9 cellular contexts compared by ENCODE assay signal in the genomic region with DNA sequence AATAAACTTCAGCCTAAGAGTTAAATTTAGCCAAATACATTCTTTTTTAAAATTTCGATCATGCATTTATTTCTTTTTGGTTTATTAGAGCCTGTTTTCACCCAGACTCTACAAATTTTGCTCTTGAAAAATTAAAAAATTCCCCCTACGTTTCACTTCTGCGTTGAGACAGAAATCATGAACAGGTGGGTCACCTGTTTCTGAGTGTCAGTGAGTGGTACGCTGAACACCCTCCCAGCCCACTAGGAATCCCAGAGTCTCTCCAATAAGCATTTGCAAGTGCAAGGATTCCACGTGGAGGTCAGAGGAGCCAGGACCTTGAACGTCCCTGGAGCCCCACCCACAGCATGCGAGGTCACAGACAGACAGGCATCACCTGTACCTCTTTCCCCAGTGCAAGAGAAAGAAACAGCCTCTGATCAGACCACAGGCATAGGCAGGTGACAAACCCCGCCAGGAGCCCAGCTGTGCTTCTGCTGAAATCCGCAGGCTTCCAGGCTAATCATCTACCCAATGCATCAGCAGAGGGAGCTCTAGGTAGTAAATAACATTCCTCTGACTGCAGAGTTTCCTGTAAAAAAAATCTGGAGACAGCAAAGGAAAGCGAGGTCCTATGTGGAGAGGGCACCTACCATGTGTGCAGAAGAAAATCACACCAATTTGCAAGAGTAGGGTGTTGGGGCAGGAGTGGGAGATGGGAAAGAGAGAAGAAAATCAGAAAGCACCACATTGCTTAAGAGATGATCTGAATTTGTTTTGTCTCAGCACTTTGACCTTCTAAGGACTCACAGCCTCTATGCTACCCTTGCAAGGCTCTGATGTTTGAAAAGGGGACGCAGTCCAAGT. TPM values are rescaled to one million over a fixed set of nuclear protein-coding genes. Genes with fewer than 3 reads are reported as not detected.
A peak's percentile ranks its signal among the peaks of the same experiment; 100 is the strongest.
DNase-seq lines count a peak whose midpoint lies in the region; ATAC-seq and TF ChIP-seq lines count a peak whose summit lies in the region.
"Had no signal": no experiment of that assay in that cellular context is flagged by ENCODE, and none has a peak within 500 bp of the region (broad histone marks: within the 10 kb centered on the region; RNA-seq: fewer than 3 reads in every experiment).

No MANE protein-coding gene starts in this region.

- peaks cover 0 to 6% of the 10 kb centered on the region in 2 donors for H3K9me3 Mint-ChIP-seq in activated naive CD4-positive, alpha-beta T cell treated with anti-CD3 and anti-CD28 coated beads, Interleukin-2, amount 50 U/mL, for 72 hours

- no peak overlapping the region for H3K4me2 ChIP-seq in PC-9

- peaks cover 0 to 10% of the 10 kb centered on the region in 2 donors for H3K36me3 Mint-ChIP-seq in activated naive CD4-positive, alpha-beta T cell treated with anti-CD3 and anti-CD28 coated beads, Interleukin-2, amount 50 U/mL, for 72 hours

- H3K27me3 ChIP-seq in HL-60 (ENCODE audit: insufficient read depth, poor library complexity, severe bottlenecking) (no peaks in the 10 kb centered on the region), PC-9 (ENCODE audit: insufficient read depth, low read depth) (peaks cover 16% of the 10 kb centered on the region)

- ATAC-seq in activated naive CD4-positive, alpha-beta T cell treated with anti-CD3 and anti-CD28 coated beads, Interleukin-2, amount 50 U/mL, for 72 hours, result peak; percentile 38 to 68
- peak; percentile 72 for ATAC-seq in left ventricle myocardium superior
- ATAC-seq in sciatic nerve, result peak; percentile 75

- TF ChIP-seq CTCF in HL-60 (IDR thresholded peaks at IDR 0.05; ENCODE audit: insufficient read depth, low read length) (peak; percentile 45), PC-9 (conservative IDR thresholded peaks at IDR 0.05) (peak; percentile 53; the same call in 1 of the 2 replicates)

- peak overlapping the region in 1 of 2 donors; percentile 47 for H3K27ac Mint-ChIP-seq in activated naive CD4-positive, alpha-beta T cell treated with anti-CD3 and anti-CD28 coated beads, Interleukin-2, amount 50 U/mL, for 72 hours

- DNase-seq in NCI-H1436 (lab: John Stamatoyannopoulos, UW), result peak; percentile 41
- DNase-seq in NCI-H1436 treated with DMSO at 0.1 percent for 48 hours (lab: John Stamatoyannopoulos, UW), result no peak
- DNase-seq in HL-60 (ENCODE audit: low read depth in 1 of 2, low spot score in 1 of 2), result peak in 1 of 2 experiments; percentile 45
- peak in 1 of 2 experiments; percentile 27 for DNase-seq in PC-9
- no peak for DNase-seq in activated naive CD4-positive, alpha-beta T cell treated with anti-CD3 and anti-CD28 coated beads, Interleukin-2, amount 50 U/mL, for 72 hours (ENCODE audit: low spot score in 2 of 2)
- DNase-seq in left ventricle myocardium superior, result peak; percentile 40
- no peak for DNase-seq in sciatic nerve (ENCODE audit: low spot score)
- DNase-seq in COR-L47 (lab: John Stamatoyannopoulos, UW), result no peak

- H3K9me2 ChIP-seq in PC-9 (ENCODE audit: insufficient read depth), result no peaks in the 10 kb centered on the region

- intact Hi-C loops in PC-9 (cut with micrococcal nuclease; ENCODE audit: unreplicated experiment), result loop anchor here (1.0 kb wide), 1 partner anchor 103 kb away; no protein-coding TSS in a partner anchor
- intact Hi-C loops in left ventricle myocardium superior (cut with micrococcal nuclease), result no loop called here
- intact Hi-C loops in sciatic nerve (cut with DNase I), result loop anchor here (10.0 kb wide), 2 partner anchors 98 to 172 kb away; no protein-coding TSS in a partner anchor

- POLR2A ChIA-PET in PC-9 (lab: Charles Lee; ENCODE audit: unreplicated experiment), result no interaction called here

- no TSS peak for BruUV-seq in PC-9 (replicated peaks; lab: Mats Ljungman, UMichigan)

- H4K20me1 ChIP-seq in PC-9 (ENCODE audit: insufficient read depth), result no peaks in the 10 kb centered on the region
- H4K20me1 ChIP-seq: BLaER1 treated with 17β-estradiol and CSF1 and Interleukin-3, amounts not matched to agents 10 nM and 100 nM had no signal

- no peaks in the 10 kb centered on the region for H3K79me2 ChIP-seq in PC-9 (ENCODE audit: low read depth)

- H3K27ac ChIP-seq in HL-60 (replicated peaks) (no peak overlapping the region), PC-9 (no peak overlapping the region)
- H3K27ac ChIP-seq: BLaER1 treated with 17β-estradiol and CSF1 and Interleukin-3, amounts not matched to agents 10 nM and 100 nM had no signal

- no peaks in the 10 kb centered on the region for H3K4me1 ChIP-seq in PC-9 (replicated peaks; ENCODE audit: insufficient read depth)

- H3K9me3 ChIP-seq in PC-9 (ENCODE audit: insufficient read depth, low read depth), result no peaks in the 10 kb centered on the region

- no peaks in the 10 kb centered on the region for H3K36me3 ChIP-seq in PC-9 (ENCODE audit: low read depth)
- H3K36me3 ChIP-seq: BLaER1 treated with 17β-estradiol and CSF1 and Interleukin-3, amounts not matched to agents 10 nM and 100 nM had no signal

- CTCF ChIA-PET in PC-9 (lab: Charles Lee), result interaction anchor here (1.0 kb wide), 1 partner anchor 103 kb away, joined by 4 read pairs; no protein-coding TSS in a partner anchor

- H3F3A ChIP-seq in PC-9 (ENCODE audit: insufficient read depth, low read depth), result no peaks in the 10 kb centered on the region

- H3K4me3 ChIP-seq in HL-60 (replicated peaks; ENCODE audit: insufficient read depth, low read length) (no peak overlapping the region), PC-9 (no peak overlapping the region)
- H3K4me3 ChIP-seq: BLaER1 treated with 17β-estradiol and CSF1 and Interleukin-3, amounts not matched to agents 10 nM and 100 nM had no signal

- no peak overlapping the region for H2AFZ ChIP-seq in PC-9

RNA-seq across cellular contexts. Expression of a gene that starts 5.9 kb away (rescaled TPM):
- total RNA-seq in PC-9 (2021) (1.3 and 1.7 TPM in 2 replicates), left ventricle myocardium superior (1.6 TPM), sciatic nerve (17.3 TPM)
- total RNA-seq in activated naive CD4-positive, alpha-beta T cell treated with anti-CD3 and anti-CD28 coated beads, Interleukin-2, amount 50 U/mL, for 72 hours, result 10 to 100 TPM in 1 of 2 donors, 1 to 10 TPM in 1; 4.6 to 12.9 TPM

Comparison
In these comparisons a context has a peak if more than half of its experiments do, and no peak if none do; other contexts are left out.
1. DNase-seq: peak in NCI-H1436 (single experiment) and left ventricle myocardium superior (single experiment); none in NCI-H1436 treated with DMSO at 0.1 percent for 48 hours (single experiment), activated naive CD4-positive, alpha-beta T cell treated with anti-CD3 and anti-CD28 coated beads, Interleukin-2, amount 50 U/mL, for 72 hours (0 of 2), sciatic nerve (single experiment) and COR-L47 (single experiment).
2. Peak in every context shown above with its lines, with median percentiles within 50 percentile points of each other: ATAC-seq.